Comparison of ENCODE assay signal across 8 cellular contexts in the genomic region with DNA sequence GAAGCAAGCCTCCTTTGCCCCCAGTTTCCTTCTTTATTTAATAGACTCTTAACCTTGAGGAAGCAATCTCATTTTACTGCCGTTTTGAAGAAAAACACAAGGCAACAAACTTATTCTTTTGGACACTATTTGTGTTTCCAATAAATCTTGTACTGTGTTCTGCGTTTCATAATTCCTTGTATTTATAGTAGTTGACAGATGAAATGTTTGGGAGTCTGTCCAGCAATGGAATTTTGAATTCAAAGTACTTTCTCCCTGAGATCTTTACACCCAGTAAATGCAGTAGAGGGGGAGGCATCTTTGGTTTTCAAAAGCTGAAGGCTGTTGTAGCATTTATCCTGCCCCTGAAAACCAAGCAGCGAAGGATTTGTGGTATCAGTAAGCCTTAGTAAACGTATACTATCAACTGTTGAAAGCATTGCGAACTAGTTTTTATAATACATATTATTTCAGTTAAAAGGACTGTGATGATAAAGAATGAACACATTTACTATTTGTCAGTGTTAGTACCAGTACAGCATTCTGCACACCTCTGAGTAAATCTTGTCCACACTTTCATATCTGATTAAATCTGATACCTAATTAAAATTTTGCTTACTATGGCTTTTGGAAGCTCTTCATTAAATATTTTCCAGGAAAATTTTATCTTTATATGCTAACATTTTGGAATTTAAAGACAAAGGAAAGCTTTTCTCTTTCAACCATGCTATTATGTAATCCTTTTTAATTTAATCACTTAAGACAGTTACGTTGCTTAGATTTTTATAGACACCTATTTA.
DNase-seq lines count a peak whose midpoint lies in the region; ATAC-seq and TF ChIP-seq lines count a peak whose summit lies in the region.

No MANE protein-coding gene starts in this region.

- BruUV-seq in Caco-2 (replicated peaks; lab: Mats Ljungman, UMichigan), result TSS peak; percentile 42

- H3K23ac ChIP-seq in mesendoderm (ENCODE audit: low read length), result no peak overlapping the region

- H3K79me2 ChIP-seq in mesendoderm (ENCODE audit: control insufficient read depth, insufficient read depth, low read length), result no peaks in the 10 kb centered on the region

- no peaks in the 10 kb centered on the region for H3K9me3 ChIP-seq in Caco-2
- no peaks in the 10 kb centered on the region for H3K9me3 ChIP-seq in prostate gland

- H2BK120ac ChIP-seq in mesendoderm (ENCODE audit: low read depth, low read length), result no peak overlapping the region

- in situ Hi-C loops in SK-MEL-5 (cut with HindIII; ENCODE audit: low pct_unique_long_range_greater_than_20kb, low sequenced_read_pairs), result no loop called here

- intact Hi-C loops in Caco-2 (cut with micrococcal nuclease; ENCODE audit: unreplicated experiment) (no loop called here), prostate gland (cut with DNase I) (loop anchor here (10.0 kb wide), 2 partner anchors 63 to 133 kb away; no protein-coding TSS in a partner anchor), posterior cingulate gyrus (cut with DNase I) (loop anchor here (5.0 kb wide), 1 partner anchor 36 kb away; no protein-coding TSS in a partner anchor)

- CTCF ChIA-PET in Caco-2 (lab: Charles Lee), result interaction anchor here (0.6 to 2.0 kb wide), 4 partner anchors 23 to 731 kb away, joined by 5 to 11 read pairs (median 6); no protein-coding TSS in a partner anchor

- H3K4me3 ChIP-seq in Caco-2 (ENCODE audit: low read depth, low read length), result peak overlapping the region; percentile 52
- peak overlapping the region; percentile 43 for H3K4me3 ChIP-seq in epithelial cell of proximal tubule (ENCODE audit: low read depth, low read length)
- peak overlapping the region; percentile 32 to 44 for H3K4me3 ChIP-seq in prostate gland
- no peak overlapping the region for H3K4me3 ChIP-seq in mesendoderm (ENCODE audit: low read length)

- no peaks in the 10 kb centered on the region for H3K36me3 Mint-ChIP-seq in Caco-2 (ENCODE audit: insufficient read depth, unreplicated experiment)

- TF ChIP-seq POLR2A in prostate gland (IDR thresholded peaks at IDR 0.05), result no peak

- no peak overlapping the region for H3K4me2 ChIP-seq in mesendoderm (ENCODE audit: low read length)

- H3K36me3 ChIP-seq in Caco-2 (ENCODE audit: control insufficient read depth, insufficient read depth, low read length) (no peaks in the 10 kb centered on the region), prostate gland (no peaks in the 10 kb centered on the region), mesendoderm (ENCODE audit: control insufficient read depth, insufficient read depth, low read length) (no peaks in the 10 kb centered on the region)

- H3K4me1 ChIP-seq in Caco-2 (peaks cover 9% of the 10 kb centered on the region), prostate gland (replicated peaks) (peaks cover 4% of the 10 kb centered on the region), mesendoderm (ENCODE audit: control insufficient read depth, low read depth, low read length) (peaks cover under 1% of the 10 kb centered on the region)

- POLR2A ChIA-PET in Caco-2 (lab: Charles Lee), result interaction anchor here (0.6 to 2.0 kb wide), 2 partner anchors 83 to 530 kb away, joined by 3 to 20 read pairs; partner anchors contain the start of gene TNRC6C

- H3K4ac ChIP-seq in mesendoderm (ENCODE audit: low read depth, low read length), result no peak overlapping the region

- no peak overlapping the region for H4K8ac ChIP-seq in mesendoderm (ENCODE audit: low read depth, low read length)

- WGBS in prostate gland, result 12% methylated on average over 6 of the region's 6 CpGs
- no CpG with 5 or more reads among the region's 6 CpGs for WGBS in mesendoderm (ENCODE audit: extremely low coverage, insufficient coverage, low lambda C conversion rate)

- no peak overlapping the region for H2BK5ac ChIP-seq in mesendoderm (ENCODE audit: low read length)

- DNase-seq in Caco-2, result no peak
- DNase-seq in SK-MEL-5 (ENCODE audit: low read depth, low spot score), result peak; percentile 60
- DNase-seq in epithelial cell of proximal tubule (ENCODE audit: low read depth), result no peak
- no peak for DNase-seq in prostate gland (ENCODE audit: low spot score)
- DNase-seq in posterior cingulate gyrus, result no peak
- DNase-seq in NCI-H2029 (lab: John Stamatoyannopoulos, UW), result no peak
- no peak for DNase-seq in mesendoderm

- H3K9ac ChIP-seq in mesendoderm (ENCODE audit: low read length), result no peak overlapping the region

- H3K79me1 ChIP-seq in mesendoderm (ENCODE audit: low read length), result peaks cover 2% of the 10 kb centered on the region

- H3K27me3 Mint-ChIP-seq in Caco-2 (ENCODE audit: insufficient read depth, unreplicated experiment), result no peaks in the 10 kb centered on the region

- TF ChIP-seq CTCF in Caco-2 (IDR thresholded peaks at IDR 0.05; ENCODE audit: insufficient read depth in 1 of 2, low read depth in 1 of 2, low read length in 1 of 2, severe bottlenecking in 1 of 2, unreplicated experiment in 1 of 2) (no peak), epithelial cell of proximal tubule (conservative IDR thresholded peaks at IDR 0.05; ENCODE audit: low read depth, low read length) (no peak), prostate gland (IDR thresholded peaks at IDR 0.05) (no peak)

- H3K4me3 Mint-ChIP-seq in Caco-2 (ENCODE audit: unreplicated experiment), result peak overlapping the region; percentile 83

- no peak overlapping the region for H3K56ac ChIP-seq in mesendoderm (ENCODE audit: low read length)

- H2BK15ac ChIP-seq in mesendoderm (replicated peaks; ENCODE audit: low read depth), result no peak overlapping the region

- H3K9me3 Mint-ChIP-seq in Caco-2 (ENCODE audit: unreplicated experiment), result no peaks in the 10 kb centered on the region

- H3K27ac ChIP-seq in prostate gland, result peak overlapping the region; percentile 78 to 80
- no peak overlapping the region for H3K27ac ChIP-seq in mesendoderm (ENCODE audit: low read depth, low read length)

- peak overlapping the region; percentile 90 for H3K27ac Mint-ChIP-seq in Caco-2 (ENCODE audit: unreplicated experiment)

- H3K27me3 ChIP-seq in Caco-2 (replicated peaks; ENCODE audit: control insufficient read depth, insufficient read depth, low read length), result no peaks in the 10 kb centered on the region
- H3K27me3 ChIP-seq in prostate gland (replicated peaks; ENCODE audit: insufficient read depth), result no peaks in the 10 kb centered on the region
- no peaks in the 10 kb centered on the region for H3K27me3 ChIP-seq in mesendoderm (ENCODE audit: insufficient read depth, low read length, poor library complexity)

- H3K4me1 Mint-ChIP-seq in Caco-2 (ENCODE audit: low read depth, unreplicated experiment), result peaks cover 5% of the 10 kb centered on the region

- no peak overlapping the region for H4K5ac ChIP-seq in mesendoderm (ENCODE audit: low read length)

- H3K18ac ChIP-seq in mesendoderm (ENCODE audit: low read length), result no peak overlapping the region

- no peak for ATAC-seq in GM18873 (IDR thresholded peaks at IDR 0.05; ENCODE audit: low FRiP score, unreplicated experiment)

- no peak overlapping the region for H2AK5ac ChIP-seq in mesendoderm (ENCODE audit: low read length)
